In the genomic region with DNA sequence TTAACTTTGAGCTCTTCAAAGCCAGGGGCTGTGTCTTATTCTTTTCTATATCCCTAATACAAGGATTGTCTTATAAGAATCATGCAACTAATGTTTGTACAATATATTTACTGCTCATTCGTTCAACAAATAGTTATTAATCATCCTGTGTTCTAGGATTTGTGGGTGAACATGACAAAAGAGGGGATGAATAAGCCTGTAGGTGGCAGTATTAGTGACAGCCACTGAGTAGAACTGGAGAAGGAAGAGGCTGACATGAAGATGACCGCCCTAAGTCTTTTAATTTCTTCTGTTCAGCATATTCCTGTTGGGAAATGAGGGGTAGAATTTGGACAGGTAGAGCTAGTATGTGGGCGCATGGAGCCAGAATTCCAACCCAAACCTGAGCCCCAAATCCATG, we compare ENCODE assay signal across 18 cellular contexts. TPM values are rescaled to one million over a fixed set of nuclear protein-coding genes. Genes with fewer than 3 reads are reported as not detected.
DNase-seq lines count a peak whose midpoint lies in the region; ATAC-seq and TF ChIP-seq lines count a peak whose summit lies in the region.
"Had no signal": no experiment of that assay in that cellular context is flagged by ENCODE, and none has a peak within 500 bp of the region (broad histone marks: within the 10 kb centered on the region; RNA-seq: fewer than 3 reads in every experiment).

No MANE protein-coding gene starts in this region.

- no peak overlapping the region for H3K4me2 ChIP-seq in SU-DHL-6 (ENCODE audit: low read depth, low read length, poor library complexity, severe bottlenecking)

- H3K4me3 ChIP-seq in AG10803 (ENCODE audit: low read length) (no peak overlapping the region), H7 (ENCODE audit: insufficient read depth, low read depth, low read length) (no peak overlapping the region), SU-DHL-6 (ENCODE audit: insufficient read depth, low read length, poor library complexity, severe bottlenecking) (no peak overlapping the region), body of pancreas (no peak overlapping the region)
- H3K4me3 ChIP-seq: uterus had no signal

- no peak overlapping the region for H2AFZ ChIP-seq in SU-DHL-6 (ENCODE audit: low read depth, low read length, severe bottlenecking)

- no peak overlapping the region for H3K9ac ChIP-seq in SU-DHL-6 (ENCODE audit: low read length)

- no peaks in the 10 kb centered on the region for H3K79me2 ChIP-seq in SU-DHL-6 (ENCODE audit: insufficient read depth, low read length)

- no peak for ATAC-seq in HG03045 (IDR thresholded peaks at IDR 0.05; ENCODE audit: unreplicated experiment)
- no peak for ATAC-seq in HG03159 (IDR thresholded peaks at IDR 0.05; ENCODE audit: unreplicated experiment)
- no peak for ATAC-seq in body of pancreas
- ATAC-seq: activated T-cell treated with anti-CD3 and anti-CD28 coated beads, Interleukin-2, amount 50 U/mL, for 4 hours had no signal

- TF ChIP-seq POLR2A in body of pancreas (IDR thresholded peaks at IDR 0.05): no peak

- H3K27ac ChIP-seq in SU-DHL-6 (ENCODE audit: low read depth, low read length): no peak overlapping the region
- no peak overlapping the region for H3K27ac ChIP-seq in body of pancreas
- H3K27ac ChIP-seq: uterus had no signal

- no peaks in the 10 kb centered on the region for H3K36me3 ChIP-seq in H7 (replicated peaks; ENCODE audit: control insufficient read depth, insufficient read depth, low read length)
- H3K36me3 ChIP-seq in SU-DHL-6 (ENCODE audit: low read length): no peaks in the 10 kb centered on the region
- H3K36me3 ChIP-seq in body of pancreas (replicated peaks in 1 of 2; ENCODE audit: insufficient read depth in 1 of 2, low read depth in 2 of 2): no peaks in the 10 kb centered on the region
- H3K36me3 ChIP-seq: uterus had no signal

- DNase-seq in AG10803 (ENCODE audit: low read depth) (no peak), H7 (peak; percentile 10), midbrain (lab: John Stamatoyannopoulos, UW) (peak; percentile 5), body of pancreas (no peak), cerebellar cortex (ENCODE audit: low spot score) (no peak)
- DNase-seq: activated CD4-positive, alpha-beta T cell treated with anti-CD3 and anti-CD28 coated beads, Interleukin-2, amount 50 U/mL, for 4 hours; activated naive CD8-positive, alpha-beta T cell treated with anti-CD3 and anti-CD28 coated beads, Interleukin-2, amount 10 ng/mL, durations not matched to agents 7 days and 5 days; activated T-cell treated with anti-CD3 and anti-CD28 coated beads, Interleukin-2, amount 50 U/mL, for 4 hours; foreskin fibroblast; HCEC 1CT; naive B cell; NCI-H226; stimulated activated CD4-positive, alpha-beta T cell treated with anti-CD3 and anti-CD28 coated beads, Interleukin-15, amount 100 ng/mL, for 24 hours; uterus had no signal

- intact Hi-C loops in body of pancreas (cut with DNase I): no loop called here

- no peaks in the 10 kb centered on the region for H3K9me2 ChIP-seq in SU-DHL-6 (replicated peaks; ENCODE audit: insufficient read depth, low read length)

- H3K9me3 ChIP-seq in SU-DHL-6 (ENCODE audit: insufficient read depth, low read length): no peaks in the 10 kb centered on the region
- H3K9me3 ChIP-seq in body of pancreas: no peaks in the 10 kb centered on the region
- H3K9me3 ChIP-seq: uterus had no signal

- H3K27me3 ChIP-seq in H7 (ENCODE audit: control insufficient read depth, insufficient read depth, low read length) (no peaks in the 10 kb centered on the region), SU-DHL-6 (ENCODE audit: low read length) (no peaks in the 10 kb centered on the region), body of pancreas (no peaks in the 10 kb centered on the region)
- H3K27me3 ChIP-seq: uterus had no signal

- WGBS in body of pancreas, 2 donors: 54 to 60% methylated on average over 3 of the region's 3 CpGs

- no peaks in the 10 kb centered on the region for H3F3A ChIP-seq in SU-DHL-6 (ENCODE audit: insufficient read depth)

- TF ChIP-seq CTCF in AG10803 (conservative IDR thresholded peaks at IDR 0.05; ENCODE audit: low read length) (0 out of 2 replicates have a peak, but pooled peaks have one; percentile 7), SU-DHL-6 (IDR thresholded peaks at IDR 0.05; ENCODE audit: insufficient read depth, low read length, poor library complexity, severe bottlenecking) (peak; percentile 18), body of pancreas (IDR thresholded peaks at IDR 0.05) (peak in 1 of 7 experiments; percentile 8)

- H4K20me1 ChIP-seq in SU-DHL-6 (ENCODE audit: low read depth, low read length): no peaks in the 10 kb centered on the region

- no peaks in the 10 kb centered on the region for H3K4me1 ChIP-seq in body of pancreas
- H3K4me1 ChIP-seq: uterus had no signal

RNA-seq across cellular contexts. Expression of a gene that starts 11.9 kb away (rescaled TPM):
- total RNA-seq in H7 (2014; rRNA removed; shearing (Covaris generic)): 11.5 and 17.9 TPM in 2 replicates
- 10 to 100 TPM in 1 of 2 donors, 1 to 10 TPM in 1; 7.8 to 88.3 TPM for total RNA-seq in body of pancreas
- total RNA-seq: activated naive CD8-positive, alpha-beta T cell treated with anti-CD3 and anti-CD28 coated beads, Interleukin-2, amount 10 ng/mL, durations not matched to agents 7 days and 5 days; B cell had no signal

Comparison
In these comparisons a context has a peak if more than half of its experiments do, and no peak if none do; other contexts are left out.
1. DNase-seq: peak in H7 (single experiment) and midbrain (single experiment); none in AG10803 (single experiment), body of pancreas (0 of 4) and cerebellar cortex (single experiment).